16 cellular contexts compared by ENCODE assay signal in the genomic region with DNA sequence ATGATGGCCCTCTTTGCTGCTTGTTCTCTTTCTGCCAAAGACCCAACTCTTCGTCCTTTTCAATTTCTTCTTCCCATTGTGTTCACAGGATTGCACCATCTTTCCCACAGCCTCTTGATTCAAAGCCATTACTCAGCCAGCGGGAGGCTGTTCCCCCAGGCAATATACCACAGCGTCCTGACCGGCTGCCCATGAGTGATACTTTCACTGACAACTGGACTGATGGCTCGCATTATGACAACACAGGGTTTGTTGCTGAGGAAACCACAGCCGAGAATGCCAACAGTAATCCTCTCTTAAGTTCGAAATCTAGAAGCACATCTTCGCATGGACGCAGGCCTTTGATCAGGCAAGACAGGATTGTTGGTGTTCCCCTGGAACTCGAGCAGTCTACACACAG.
DNase-seq lines count a peak whose midpoint lies in the region; ATAC-seq, FAIRE-seq and TF ChIP-seq lines count a peak whose summit lies in the region.
"Had no signal": no experiment of that assay in that cellular context is flagged by ENCODE, and none has a peak within 500 bp of the region (broad histone marks: within the 10 kb centered on the region; RNA-seq: fewer than 3 reads in every experiment).

No MANE protein-coding gene starts in this region.

- FAIRE-seq in HTR-8/SVneo (lab: Jason Lieb, UNC) = peak; percentile 78
- FAIRE-seq in RCC 7860 (lab: Jason Lieb, UNC) = no peak
- FAIRE-seq: GM18507, TTC549 had no signal

- no peaks in the 10 kb centered on the region for H3K27me3 Mint-ChIP-seq in osteocyte (ENCODE audit: unreplicated experiment)
- H3K27me3 Mint-ChIP-seq: activated CD8-positive, alpha-beta memory T cell treated with anti-CD3 and anti-CD28 coated beads, Interleukin-2, amount 10 ng/mL, durations not matched to agents 7 days and 5 days; activated naive CD4-positive, alpha-beta T cell treated with anti-CD3 and anti-CD28 coated beads, Interleukin-2, amount 50 U/mL, for 24 hours had no signal

- no peaks in the 10 kb centered on the region for H3K9me3 Mint-ChIP-seq in osteocyte (ENCODE audit: unreplicated experiment)
- H3K9me3 Mint-ChIP-seq: activated naive CD4-positive, alpha-beta T cell treated with anti-CD3 and anti-CD28 coated beads, Interleukin-2, amount 50 U/mL, for 24 hours had no signal

- ATAC-seq in HG02870 (IDR thresholded peaks at IDR 0.05; ENCODE audit: unreplicated experiment) = no peak
- ATAC-seq: activated CD8-positive, alpha-beta memory T cell treated with anti-CD3 and anti-CD28 coated beads, Interleukin-2, amount 10 ng/mL, durations not matched to agents 7 days and 5 days; gastroesophageal sphincter; natural killer cell; sciatic nerve had no signal

- peak overlapping the region; percentile 67 for H3K27ac Mint-ChIP-seq in osteocyte (ENCODE audit: unreplicated experiment)
- H3K27ac Mint-ChIP-seq: activated CD8-positive, alpha-beta memory T cell treated with anti-CD3 and anti-CD28 coated beads, Interleukin-2, amount 10 ng/mL, durations not matched to agents 7 days and 5 days; activated naive CD4-positive, alpha-beta T cell treated with anti-CD3 and anti-CD28 coated beads, Interleukin-2, amount 50 U/mL, for 24 hours; natural killer cell had no signal

- H3K36me3 Mint-ChIP-seq in osteocyte (ENCODE audit: unreplicated experiment) = no peaks in the 10 kb centered on the region
- H3K36me3 Mint-ChIP-seq: activated CD8-positive, alpha-beta memory T cell treated with anti-CD3 and anti-CD28 coated beads, Interleukin-2, amount 10 ng/mL, durations not matched to agents 7 days and 5 days; activated naive CD4-positive, alpha-beta T cell treated with anti-CD3 and anti-CD28 coated beads, Interleukin-2, amount 50 U/mL, for 24 hours; natural killer cell had no signal

- H3K4me3 ChIP-seq in epithelial cell of esophagus (ENCODE audit: low read length) = no peak overlapping the region
- H3K4me3 ChIP-seq: gastroesophageal sphincter had no signal

- TF ChIP-seq CTCF in epithelial cell of esophagus (IDR thresholded peaks at IDR 0.05; ENCODE audit: insufficient read depth, low read depth, low read length, missing control alignments) (no peak), osteocyte (IDR thresholded peaks at IDR 0.05) (no peak)

- peaks cover 25% of the 10 kb centered on the region for H3K4me1 Mint-ChIP-seq in osteocyte (ENCODE audit: unreplicated experiment)
- H3K4me1 Mint-ChIP-seq: activated CD8-positive, alpha-beta memory T cell treated with anti-CD3 and anti-CD28 coated beads, Interleukin-2, amount 10 ng/mL, durations not matched to agents 7 days and 5 days; activated naive CD4-positive, alpha-beta T cell treated with anti-CD3 and anti-CD28 coated beads, Interleukin-2, amount 50 U/mL, for 24 hours; natural killer cell had no signal

- H3K4me3 Mint-ChIP-seq in osteocyte (ENCODE audit: unreplicated experiment) = no peak overlapping the region
- H3K4me3 Mint-ChIP-seq: activated CD8-positive, alpha-beta memory T cell treated with anti-CD3 and anti-CD28 coated beads, Interleukin-2, amount 10 ng/mL, durations not matched to agents 7 days and 5 days; activated naive CD4-positive, alpha-beta T cell treated with anti-CD3 and anti-CD28 coated beads, Interleukin-2, amount 50 U/mL, for 24 hours; natural killer cell had no signal

- DNase-seq in HTR-8/SVneo (ENCODE audit: insufficient read length, low spot score) (peak; percentile 33), RCC 7860 (ENCODE audit: low spot score) (peak; percentile 39), epithelial cell of esophagus (ENCODE audit: low read depth) (peak; percentile 97), osteocyte (ENCODE audit: extremely low spot score, unreplicated experiment) (peak; percentile 86), OCI-M2 (lab: John Stamatoyannopoulos, UW; ENCODE audit: unreplicated experiment) (no peak)
- DNase-seq in activated effector memory CD4-positive, alpha-beta T cell treated with anti-CD3 and anti-CD28 coated beads, Interleukin-2, amount 50 U/mL, for 16 hours = no peak
- DNase-seq: activated CD8-positive, alpha-beta memory T cell treated with anti-CD3 and anti-CD28 coated beads, Interleukin-2, amount 10 ng/mL, durations not matched to agents 7 days and 5 days; GDM1; HCEC 1CT; natural killer cell had no signal

Comparison
In these comparisons a context has a peak if more than half of its experiments do, and no peak if none do; other contexts are left out.
1. DNase-seq: peak in HTR-8/SVneo (single experiment), RCC 7860 (single experiment), epithelial cell of esophagus (single experiment) and osteocyte (single experiment); none in OCI-M2 (single experiment) and activated effector memory CD4-positive, alpha-beta T cell treated with anti-CD3 and anti-CD28 coated beads, Interleukin-2, amount 50 U/mL, for 16 hours (single experiment).